Comparison of ENCODE assay signal across 22 cellular contexts in the genomic region with DNA sequence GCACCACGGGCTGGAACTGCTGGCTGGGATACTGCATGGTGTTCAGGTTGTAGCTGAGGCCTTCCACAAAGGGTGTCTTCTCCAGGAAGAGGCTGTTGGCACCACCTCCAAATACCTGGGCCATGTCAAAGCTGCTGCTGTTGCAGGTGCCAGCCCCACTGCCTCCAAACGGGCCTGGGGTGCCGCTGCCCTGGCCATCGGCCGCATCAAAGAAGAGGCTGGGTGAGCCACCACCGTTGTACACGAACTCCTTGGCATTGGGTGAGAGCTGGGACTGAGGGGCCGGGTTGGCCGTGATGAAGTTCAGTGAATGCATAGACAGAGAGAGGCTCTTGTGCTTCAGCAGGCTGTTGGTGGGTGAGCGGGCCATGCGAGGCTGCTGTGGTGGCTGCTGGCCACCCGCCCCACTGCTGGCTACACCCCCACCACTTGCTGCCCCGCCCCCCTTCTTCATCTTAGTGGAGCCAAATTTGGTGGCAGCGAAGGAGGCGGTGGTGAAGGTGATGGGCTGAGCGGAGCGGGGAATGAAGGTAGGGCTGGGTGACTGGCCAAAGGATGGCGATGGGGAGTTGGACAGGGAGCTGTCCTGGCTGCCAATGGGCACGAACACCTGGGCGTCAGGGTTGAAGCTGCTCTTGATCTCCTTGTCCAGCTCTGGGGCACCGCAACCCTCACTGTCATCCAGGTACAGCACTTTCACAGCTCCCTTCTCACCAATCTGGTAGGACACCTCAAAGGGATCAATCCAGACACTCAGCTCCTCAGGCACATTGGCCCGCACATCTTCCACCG. TPM values are rescaled to one million over a fixed set of nuclear protein-coding genes. Genes with fewer than 3 reads are reported as not detected.
DNase-seq lines count a peak whose midpoint lies in the region; ATAC-seq and TF ChIP-seq lines count a peak whose summit lies in the region.
"Had no signal": no experiment of that assay in that cellular context is flagged by ENCODE, and none has a peak within 500 bp of the region (broad histone marks: within the 10 kb centered on the region; RNA-seq: fewer than 3 reads in every experiment).

No MANE protein-coding gene starts in this region.

- H3K27ac Mint-ChIP-seq in activated CD8-positive, alpha-beta T cell treated with anti-CD3 and anti-CD28 coated beads, Interleukin-2, amount 10 ng/mL, durations not matched to agents 7 days and 5 days, result peak overlapping the region; percentile 63
- H3K27ac Mint-ChIP-seq in activated CD8-positive, alpha-beta T cell treated with anti-CD3 and anti-CD28 coated beads for 36 hours, result no peak overlapping the region
- 0 out of 2 replicates have a peak overlapping the region, but pooled peaks have one; percentile 57 for H3K27ac Mint-ChIP-seq in WTC11
- peak overlapping the region; percentile 78 for H3K27ac Mint-ChIP-seq in stimulated activated effector memory CD8-positive, alpha-beta T cell treated with anti-CD3 and anti-CD28 coated beads, Interleukin-12 subunit alpha, Interleukin-12 subunit beta, amount 100 ng/mL, for 72 hours
- H3K27ac Mint-ChIP-seq in naive thymus-derived CD4-positive, alpha-beta T cell, result peak overlapping the region in 4 of 9 donors; percentile 26 to 85 (median 40)
- H3K27ac Mint-ChIP-seq: progenitor cell of endocrine pancreas had no signal

- peaks cover 21 to 88% (median 67%) of the 10 kb centered on the region in 9 donors for H3K4me1 ChIP-seq in heart right ventricle
- H3K4me1 ChIP-seq in naive thymus-derived CD4-positive, alpha-beta T cell (ENCODE audit: control insufficient read depth in 2 of 2, insufficient read depth in 2 of 2, low read length in 2 of 2), result no peaks in the 10 kb centered on the region

- 69 to 72% methylated on average over 23 of the region's 23 CpGs for WGBS in heart right ventricle, 2 donors

- peaks cover 42% of the 10 kb centered on the region for H3K36me3 Mint-ChIP-seq in activated CD8-positive, alpha-beta T cell treated with anti-CD3 and anti-CD28 coated beads, Interleukin-2, amount 10 ng/mL, durations not matched to agents 7 days and 5 days (ENCODE audit: low read depth)
- peaks cover 24% of the 10 kb centered on the region for H3K36me3 Mint-ChIP-seq in activated CD8-positive, alpha-beta T cell treated with anti-CD3 and anti-CD28 coated beads for 36 hours (ENCODE audit: low read depth)
- peaks cover 27% of the 10 kb centered on the region for H3K36me3 Mint-ChIP-seq in WTC11
- H3K36me3 Mint-ChIP-seq in stimulated activated effector memory CD8-positive, alpha-beta T cell treated with anti-CD3 and anti-CD28 coated beads, Interleukin-12 subunit alpha, Interleukin-12 subunit beta, amount 100 ng/mL, for 72 hours, result peaks cover 100% of the 10 kb centered on the region
- peaks cover 1 to 11% (median 9%) of the 10 kb centered on the region in 5 donors for H3K36me3 Mint-ChIP-seq in naive thymus-derived CD4-positive, alpha-beta T cell

- no peaks in the 10 kb centered on the region for H3K27me3 ChIP-seq in heart right ventricle
- no peaks in the 10 kb centered on the region for H3K27me3 ChIP-seq in naive thymus-derived CD4-positive, alpha-beta T cell (ENCODE audit: control insufficient read depth in 2 of 2, insufficient read depth in 2 of 2, low read length in 2 of 2)
- H3K27me3 ChIP-seq: MG63, vagina had no signal

- ATAC-seq in activated CD8-positive, alpha-beta T cell treated with anti-CD3 and anti-CD28 coated beads, Interleukin-2, amount 10 ng/mL, durations not matched to agents 7 days and 5 days, result no peak
- ATAC-seq in activated CD8-positive, alpha-beta T cell treated with anti-CD3 and anti-CD28 coated beads for 36 hours, result no peak
- ATAC-seq in WTC11 (no peak), heart right ventricle (peak in 5 of 8 donors; percentile 16 to 38 (median 28)), HG02870 (IDR thresholded peaks at IDR 0.05; ENCODE audit: unreplicated experiment) (no peak)
- no peak for ATAC-seq in stimulated activated effector memory CD8-positive, alpha-beta T cell treated with anti-CD3 and anti-CD28 coated beads, Interleukin-12 subunit alpha, Interleukin-12 subunit beta, amount 100 ng/mL, for 72 hours
- ATAC-seq in naive thymus-derived CD4-positive, alpha-beta T cell, result no peak
- ATAC-seq: activated CD4-positive, CD25-positive, alpha-beta regulatory T cell treated with anti-CD3 and anti-CD28 coated beads, Interleukin-2, amount 50 U/mL, for 24 hours had no signal

- no peak overlapping the region for H3K4me3 Mint-ChIP-seq in activated CD8-positive, alpha-beta T cell treated with anti-CD3 and anti-CD28 coated beads, Interleukin-2, amount 10 ng/mL, durations not matched to agents 7 days and 5 days
- no peak overlapping the region for H3K4me3 Mint-ChIP-seq in activated CD8-positive, alpha-beta T cell treated with anti-CD3 and anti-CD28 coated beads for 36 hours
- H3K4me3 Mint-ChIP-seq in WTC11, result no peak overlapping the region
- no peak overlapping the region for H3K4me3 Mint-ChIP-seq in stimulated activated effector memory CD8-positive, alpha-beta T cell treated with anti-CD3 and anti-CD28 coated beads, Interleukin-12 subunit alpha, Interleukin-12 subunit beta, amount 100 ng/mL, for 72 hours
- H3K4me3 Mint-ChIP-seq in naive thymus-derived CD4-positive, alpha-beta T cell, result peak overlapping the region in 1 of 10 donors; percentile 3
- H3K4me3 Mint-ChIP-seq: endodermal cell, nephron had no signal

- H3K4me1 Mint-ChIP-seq in activated CD8-positive, alpha-beta T cell treated with anti-CD3 and anti-CD28 coated beads, Interleukin-2, amount 10 ng/mL, durations not matched to agents 7 days and 5 days (ENCODE audit: low read depth), result no peaks in the 10 kb centered on the region
- H3K4me1 Mint-ChIP-seq in activated CD8-positive, alpha-beta T cell treated with anti-CD3 and anti-CD28 coated beads for 36 hours (ENCODE audit: low read depth), result peaks cover 16% of the 10 kb centered on the region
- H3K4me1 Mint-ChIP-seq in WTC11, result no peaks in the 10 kb centered on the region
- peaks cover 33% of the 10 kb centered on the region for H3K4me1 Mint-ChIP-seq in stimulated activated effector memory CD8-positive, alpha-beta T cell treated with anti-CD3 and anti-CD28 coated beads, Interleukin-12 subunit alpha, Interleukin-12 subunit beta, amount 100 ng/mL, for 72 hours
- H3K4me1 Mint-ChIP-seq in naive thymus-derived CD4-positive, alpha-beta T cell, result peaks cover 0 to 17% (median 10%) of the 10 kb centered on the region in 7 donors

- H3K4me3 ChIP-seq in heart right ventricle, result no peak overlapping the region
- H3K4me3 ChIP-seq in naive thymus-derived CD4-positive, alpha-beta T cell (ENCODE audit: low read length), result no peak overlapping the region
- H3K4me3 ChIP-seq: MG63, vagina had no signal

- peak overlapping the region in 4 of 10 donors; percentile 1 to 53 (median 24) for H3K27ac ChIP-seq in heart right ventricle
- no peak overlapping the region for H3K27ac ChIP-seq in naive thymus-derived CD4-positive, alpha-beta T cell (ENCODE audit: low read depth, low read length)
- H3K27ac ChIP-seq: vagina had no signal

- peaks cover 0 to 96% (median 45%) of the 10 kb centered on the region in 9 donors for H3K36me3 ChIP-seq in heart right ventricle
- H3K36me3 ChIP-seq in naive thymus-derived CD4-positive, alpha-beta T cell (ENCODE audit: control insufficient read depth in 2 of 3, insufficient read depth in 3 of 3, low read length in 3 of 3), result peaks cover 0 to 40% (median 12%) of the 10 kb centered on the region in 3 experiments

- intact Hi-C loops in activated CD8-positive, alpha-beta T cell treated with anti-CD3 and anti-CD28 coated beads for 36 hours (cut with micrococcal nuclease), result no loop called here
- intact Hi-C loops in heart right ventricle (cut with DNase I), result no loop called here
- intact Hi-C loops in naive thymus-derived CD4-positive, alpha-beta T cell (cut with micrococcal nuclease), result no loop called here

- H3K9me3 ChIP-seq in heart right ventricle, result no peaks in the 10 kb centered on the region
- H3K9me3 ChIP-seq in naive thymus-derived CD4-positive, alpha-beta T cell (ENCODE audit: control insufficient read depth in 2 of 3, low read length in 3 of 3), result no peaks in the 10 kb centered on the region
- H3K9me3 ChIP-seq: MG63, vagina had no signal

- no peak for DNase-seq in activated CD8-positive, alpha-beta T cell treated with anti-CD3 and anti-CD28 coated beads, Interleukin-2, amount 10 ng/mL, durations not matched to agents 7 days and 5 days
- DNase-seq in activated CD8-positive, alpha-beta T cell treated with anti-CD3 and anti-CD28 coated beads for 36 hours, result no peak
- DNase-seq in WTC11 (ENCODE audit: low spot score), result no peak
- no peak for DNase-seq in heart right ventricle
- DNase-seq in stimulated activated effector memory CD8-positive, alpha-beta T cell treated with anti-CD3 and anti-CD28 coated beads, Interleukin-12 subunit alpha, Interleukin-12 subunit beta, amount 100 ng/mL, for 72 hours (ENCODE audit: low spot score in 2 of 2), result no peak
- no peak for DNase-seq in medulla oblongata (ENCODE audit: extremely low spot score)
- DNase-seq in naive thymus-derived CD4-positive, alpha-beta T cell, result no peak
- DNase-seq: activated gamma-delta T cell; cerebellar nuclear complex; endodermal cell; HCEC 1CT; mesendoderm; MG63; NCI-H146; SHP77 treated with DMSO at 0.1 percent for 48 hours; small intestine; stimulated activated CD4-positive, alpha-beta T cell treated with anti-CD3 and anti-CD28 coated beads, Interleukin-4, amount 100 ng/mL, for 1 hour had no signal

- POLR2A ChIA-PET in activated CD8-positive, alpha-beta T cell treated with anti-CD3 and anti-CD28 coated beads, Interleukin-2, amount 10 ng/mL, durations not matched to agents 7 days and 5 days (lab: Charles Lee), result interaction anchor here (0.7 kb wide), 1 partner anchor 10 kb away, joined by 3 read pairs; a partner anchor contains a TSS
- POLR2A ChIA-PET in activated CD8-positive, alpha-beta T cell treated with anti-CD3 and anti-CD28 coated beads for 36 hours (lab: Charles Lee), result interaction anchor here (0.6 to 3.6 kb wide), 5 partner anchors 10 to 151 kb away, joined by 3 to 23 read pairs (median 6); a partner anchor contains a TSS
- POLR2A ChIA-PET in WTC11 (lab: Charles Lee), result interaction anchor here (0.5 to 1.4 kb wide), 3 partner anchors 11 to 48 kb away, joined by 3 to 8 read pairs (median 6); a partner anchor contains a TSS
- POLR2A ChIA-PET in naive thymus-derived CD4-positive, alpha-beta T cell (lab: Charles Lee), result interaction anchor here (1.4 to 2.2 kb wide), 3 partner anchors 10 to 32 kb away, joined by 7 to 14 read pairs (median 10); a partner anchor contains a TSS

- TF ChIP-seq CTCF in activated CD8-positive, alpha-beta T cell treated with anti-CD3 and anti-CD28 coated beads for 36 hours (IDR thresholded peaks at IDR 0.05), result no peak
- TF ChIP-seq CTCF in WTC11 (IDR thresholded peaks at IDR 0.05) (no peak), heart right ventricle (IDR thresholded peaks at IDR 0.05) (no peak)

- no peaks in the 10 kb centered on the region for H3K27me3 Mint-ChIP-seq in activated CD8-positive, alpha-beta T cell treated with anti-CD3 and anti-CD28 coated beads, Interleukin-2, amount 10 ng/mL, durations not matched to agents 7 days and 5 days (ENCODE audit: low read depth)
- no peaks in the 10 kb centered on the region for H3K27me3 Mint-ChIP-seq in activated CD8-positive, alpha-beta T cell treated with anti-CD3 and anti-CD28 coated beads for 36 hours
- H3K27me3 Mint-ChIP-seq in WTC11 (ENCODE audit: low read depth), result no peaks in the 10 kb centered on the region
- H3K27me3 Mint-ChIP-seq in naive thymus-derived CD4-positive, alpha-beta T cell, result no peaks in the 10 kb centered on the region
- H3K27me3 Mint-ChIP-seq: progenitor cell of endocrine pancreas had no signal

- CTCF ChIA-PET in activated CD8-positive, alpha-beta T cell treated with anti-CD3 and anti-CD28 coated beads, Interleukin-2, amount 10 ng/mL, durations not matched to agents 7 days and 5 days (lab: Charles Lee), result interaction anchor here (1.7 kb wide), 2 partner anchors 10 to 33 kb away, joined by 3 to 5 read pairs; a partner anchor contains a TSS
- CTCF ChIA-PET in activated CD8-positive, alpha-beta T cell treated with anti-CD3 and anti-CD28 coated beads for 36 hours (lab: Charles Lee), result interaction anchor here (1.1 to 1.8 kb wide), 2 partner anchors 33 to 90 kb away, joined by 3 to 8 read pairs; no protein-coding TSS in a partner anchor
- CTCF ChIA-PET in WTC11 (lab: Charles Lee), result interaction anchor here (2.1 kb wide), 1 partner anchor 33 kb away, joined by 14 read pairs; no protein-coding TSS in a partner anchor
- CTCF ChIA-PET in naive thymus-derived CD4-positive, alpha-beta T cell (lab: Charles Lee), result interaction anchor here (1.1 to 1.3 kb wide), 2 partner anchors 26 to 33 kb away, joined by 3 read pairs; no protein-coding TSS in a partner anchor

- H3K9me3 Mint-ChIP-seq in activated CD8-positive, alpha-beta T cell treated with anti-CD3 and anti-CD28 coated beads, Interleukin-2, amount 10 ng/mL, durations not matched to agents 7 days and 5 days (ENCODE audit: insufficient read depth), result no peaks in the 10 kb centered on the region
- H3K9me3 Mint-ChIP-seq in activated CD8-positive, alpha-beta T cell treated with anti-CD3 and anti-CD28 coated beads for 36 hours, result no peaks in the 10 kb centered on the region
- H3K9me3 Mint-ChIP-seq in WTC11, result no peaks in the 10 kb centered on the region
- no peaks in the 10 kb centered on the region for H3K9me3 Mint-ChIP-seq in stimulated activated effector memory CD8-positive, alpha-beta T cell treated with anti-CD3 and anti-CD28 coated beads, Interleukin-12 subunit alpha, Interleukin-12 subunit beta, amount 100 ng/mL, for 72 hours
- no peaks in the 10 kb centered on the region for H3K9me3 Mint-ChIP-seq in naive thymus-derived CD4-positive, alpha-beta T cell
- H3K9me3 Mint-ChIP-seq: endodermal cell, nephron had no signal

RNA-seq across cellular contexts. Expression of a gene that starts 10.1 kb away (rescaled TPM):
- 10 to 100 TPM; 33.2 to 33.6 TPM for total RNA-seq in activated CD8-positive, alpha-beta T cell treated with anti-CD3 and anti-CD28 coated beads, Interleukin-2, amount 10 ng/mL, durations not matched to agents 7 days and 5 days
- total RNA-seq in activated CD8-positive, alpha-beta T cell treated with anti-CD3 and anti-CD28 coated beads for 36 hours, result 10 to 100 TPM; 27.0 to 28.5 TPM
- total RNA-seq in WTC11 (2021) (46.6 to 52.2 TPM (median 49.4 TPM) in 3 replicates), heart right ventricle (10 to 100 TPM; 26.4 to 84.9 (median 47.9) TPM)
- polyA plus RNA-seq in heart right ventricle, result 10 to 100 TPM; 29.2 to 33.8 TPM
- 10 to 100 TPM; 19.3 to 37.8 (median 29.8) TPM for total RNA-seq in naive thymus-derived CD4-positive, alpha-beta T cell
- polyA plus RNA-seq in naive thymus-derived CD4-positive, alpha-beta T cell, result 1 to 10 TPM; 8.2 to 9.7 TPM

RNA-seq across cellular contexts. Expression of a gene that starts 32.0 kb away (rescaled TPM):
- 10 to 100 TPM; 58.8 to 62.1 TPM for total RNA-seq in activated CD8-positive, alpha-beta T cell treated with anti-CD3 and anti-CD28 coated beads, Interleukin-2, amount 10 ng/mL, durations not matched to agents 7 days and 5 days
- total RNA-seq in activated CD8-positive, alpha-beta T cell treated with anti-CD3 and anti-CD28 coated beads for 36 hours, result 10 to 100 TPM; 65.2 to 70.4 TPM
- total RNA-seq in WTC11 (2021) (93.1 to 99.6 TPM (median 97.9 TPM) in 3 replicates), heart right ventricle (10 to 100 TPM; 13.3 to 27.2 (median 20.2) TPM)
- polyA plus RNA-seq in heart right ventricle, result 10 to 100 TPM; 36.3 to 41.3 TPM
- 10 to 100 TPM; 27.8 to 63.9 (median 36.0) TPM for total RNA-seq in naive thymus-derived CD4-positive, alpha-beta T cell
- 10 to 100 TPM; 22.4 to 25.8 TPM for polyA plus RNA-seq in naive thymus-derived CD4-positive, alpha-beta T cell

RNA-seq across cellular contexts. Expression of a gene that starts 32.4 kb away (rescaled TPM):
- 10 to 100 TPM; 91.8 to 97.1 TPM for total RNA-seq in activated CD8-positive, alpha-beta T cell treated with anti-CD3 and anti-CD28 coated beads, Interleukin-2, amount 10 ng/mL, durations not matched to agents 7 days and 5 days
- 10 to 100 TPM; 96.5 to 97.7 TPM for total RNA-seq in activated CD8-positive, alpha-beta T cell treated with anti-CD3 and anti-CD28 coated beads for 36 hours
- total RNA-seq in WTC11 (2021), result 98.3 to 104 TPM (median 99.3 TPM) in 3 replicates
- total RNA-seq in heart right ventricle, result 1,000 to 10,000 TPM in 1 of 10 donors, 100 to 1,000 TPM in 9; 587 to 1,020 (median 900) TPM
- polyA plus RNA-seq in heart right ventricle, result 100 to 1,000 TPM; 180 to 375 TPM
- total RNA-seq in naive thymus-derived CD4-positive, alpha-beta T cell, result 10 to 100 TPM; 64.5 to 84.8 (median 70.3) TPM
- polyA plus RNA-seq in naive thymus-derived CD4-positive, alpha-beta T cell, result 100 to 1,000 TPM in 1 of 2 donors, 10 to 100 TPM in 1; 60.5 to 101 TPM

RNA-seq across cellular contexts. Expression of a gene that starts 54.8 kb away (rescaled TPM):
- total RNA-seq in activated CD8-positive, alpha-beta T cell treated with anti-CD3 and anti-CD28 coated beads, Interleukin-2, amount 10 ng/mL, durations not matched to agents 7 days and 5 days, result 1 to 10 TPM; 2.9 to 3.0 TPM
- total RNA-seq in activated CD8-positive, alpha-beta T cell treated with anti-CD3 and anti-CD28 coated beads for 36 hours, result 1 to 10 TPM; 1.4 to 2.0 TPM
- total RNA-seq in WTC11 (2021) (9.8 to 12.0 TPM (median 10.2 TPM) in 3 replicates), heart right ventricle (10 to 100 TPM in 9 of 10 donors, 1 to 10 TPM in 1; 8.6 to 29.1 (median 18.4) TPM)
- polyA plus RNA-seq in heart right ventricle, result 10 to 100 TPM in 1 of 2 donors, 1 to 10 TPM in 1; 5.5 to 10.6 TPM
- total RNA-seq in naive thymus-derived CD4-positive, alpha-beta T cell, result 1 to 10 TPM; 3.8 to 8.4 (median 6.2) TPM
- 1 to 10 TPM; 3.5 to 6.4 TPM for polyA plus RNA-seq in naive thymus-derived CD4-positive, alpha-beta T cell

Comparison
In these comparisons a context has a peak if more than half of its experiments do, and no peak if none do; other contexts are left out.
1. ATAC-seq: peak in heart right ventricle (5 of 8); none in activated CD8-positive, alpha-beta T cell treated with anti-CD3 and anti-CD28 coated beads, Interleukin-2, amount 10 ng/mL, durations not matched to agents 7 days and 5 days (single experiment), activated CD8-positive, alpha-beta T cell treated with anti-CD3 and anti-CD28 coated beads for 36 hours (single experiment), WTC11 (single experiment), stimulated activated effector memory CD8-positive, alpha-beta T cell treated with anti-CD3 and anti-CD28 coated beads, Interleukin-12 subunit alpha, Interleukin-12 subunit beta, amount 100 ng/mL, for 72 hours (single experiment), naive thymus-derived CD4-positive, alpha-beta T cell (single experiment) and HG02870 (single experiment).